ENCODE assay signal across 28 cellular contexts in the genomic region with DNA sequence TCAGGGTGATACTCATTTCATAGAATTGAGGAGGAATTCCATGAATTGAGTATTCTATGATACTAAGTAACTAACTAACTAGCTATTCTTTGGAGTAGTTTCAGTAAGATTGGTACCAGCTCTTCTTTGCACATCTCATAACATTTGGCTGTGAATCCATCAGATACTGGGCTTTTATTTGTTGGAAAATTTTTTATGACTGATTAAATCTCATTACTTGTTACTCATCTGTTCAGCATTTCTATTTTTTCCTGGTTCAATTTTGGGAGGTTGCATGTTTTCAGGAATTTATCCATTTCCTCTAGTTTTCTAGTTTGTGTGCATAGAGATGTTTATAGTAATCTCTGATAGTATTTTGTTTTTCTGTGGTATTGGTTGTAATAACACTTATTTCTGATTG.
"Had no signal": no experiment of that assay in that cellular context is flagged by ENCODE, and none has a peak within 500 bp of the region (broad histone marks: within the 10 kb centered on the region; RNA-seq: fewer than 3 reads in every experiment).

No MANE protein-coding gene starts in this region.

- ATAC-seq: activated CD4-positive, alpha-beta T cell treated with anti-CD3 and anti-CD28 coated beads for 36 hours; activated CD8-positive, alpha-beta memory T cell treated with anti-CD3 and anti-CD28 coated beads, Interleukin-2, amount 10 ng/mL, durations not matched to agents 7 days and 5 days; activated CD8-positive, alpha-beta T cell treated with anti-CD3 and anti-CD28 coated beads, Interleukin-2, amount 10 ng/mL, durations not matched to agents 7 days and 5 days; activated naive CD8-positive, alpha-beta T cell treated with anti-CD3 and anti-CD28 coated beads, Interleukin-2, amount 50 U/mL, for 24 hours; esophagus mucosa; foreskin keratinocyte; gastrocnemius medialis; T-helper 17 cell had no signal

- DNase-seq: activated CD4-positive, alpha-beta memory T cell treated with anti-CD3 and anti-CD28 coated beads for 36 hours; activated CD4-positive, alpha-beta T cell treated with anti-CD3 and anti-CD28 coated beads for 36 hours; activated CD4-positive, CD25-positive, alpha-beta regulatory T cell; activated CD4-positive, CD25-positive, alpha-beta regulatory T cell treated with anti-CD3 and anti-CD28 coated beads, Interleukin-2, amount 50 U/mL, for 72 hours; activated CD8-positive, alpha-beta memory T cell treated with anti-CD3 and anti-CD28 coated beads, Interleukin-2, amount 10 ng/mL, durations not matched to agents 7 days and 5 days; activated CD8-positive, alpha-beta memory T cell treated with anti-CD3 and anti-CD28 coated beads, Interleukin-2, amount 50 U/mL, for 4 hours; activated CD8-positive, alpha-beta T cell treated with anti-CD3 and anti-CD28 coated beads, Interleukin-2, amount 10 ng/mL, durations not matched to agents 7 days and 5 days; activated effector memory CD4-positive, alpha-beta T cell treated with anti-CD3 and anti-CD28 coated beads, Interleukin-2, amount 50 U/mL, for 16 hours; activated naive CD4-positive, alpha-beta T cell treated with anti-CD3 and anti-CD28 coated beads for 36 hours; activated naive CD8-positive, alpha-beta T cell treated with anti-CD3 and anti-CD28 coated beads for 36 hours; activated naive CD8-positive, alpha-beta T cell treated with anti-CD3 and anti-CD28 coated beads, Interleukin-2, amount 50 U/mL, for 24 hours; activated T-cell treated with anti-CD3 and anti-CD28 coated beads, Interleukin-2, amount 50 U/mL, for 1 hour; activated T-cell treated with anti-CD3 and anti-CD28 coated beads, Interleukin-2, amount 50 U/mL, for 48 hours; central memory CD4-positive, alpha-beta T cell; cerebellar nuclear complex; effector CD8-positive, alpha-beta T cell; foreskin keratinocyte; gastrocnemius medialis; head of caudate nucleus; hippocampal formation; T-helper 1 cell; T-helper 17 cell; T1000 had no signal

- H3K4me3 ChIP-seq: ascending aorta, breast epithelium, cardiac muscle cell, coronary artery, gastrocnemius medialis had no signal

- H3K4me1 ChIP-seq: ascending aorta, breast epithelium, foreskin keratinocyte, gastrocnemius medialis had no signal

- H3K36me3 ChIP-seq: ascending aorta, breast epithelium, cardiac muscle cell, gastrocnemius medialis had no signal

- H3K27ac ChIP-seq: ascending aorta, breast epithelium, cardiac muscle cell, coronary artery, foreskin keratinocyte, gastrocnemius medialis had no signal

- H3K27me3 ChIP-seq: ascending aorta, breast epithelium, foreskin keratinocyte, gastrocnemius medialis had no signal

- H3K9me3 ChIP-seq: gastrocnemius medialis had no signal
